Comparison of ENCODE assay signal across 8 cellular contexts in genomic region chr1:53328490-53329182, GRCh38. TPM values are rescaled to one million over a fixed set of nuclear protein-coding genes. Genes with fewer than 3 reads are reported as not detected.
DNase-seq lines count a peak whose midpoint lies in the region; ATAC-seq and TF ChIP-seq lines count a peak whose summit lies in the region.

No MANE protein-coding gene starts in this region.

- H3K27ac ChIP-seq in PC-3 (ENCODE audit: low read length) = no peak overlapping the region
- peak overlapping the region; percentile 80 for H3K27ac ChIP-seq in neural cell (ENCODE audit: low read length)

- POLR2A ChIA-PET in PC-3 (lab: Charles Lee; ENCODE audit: unreplicated experiment) = no interaction called here

- ATAC-seq in PC-3 (no peak), GM19351 (IDR thresholded peaks at IDR 0.05; ENCODE audit: unreplicated experiment) (no peak), GM21786 (IDR thresholded peaks at IDR 0.05; ENCODE audit: unreplicated experiment) (no peak), GM18868 (IDR thresholded peaks at IDR 0.05; ENCODE audit: unreplicated experiment) (no peak)

- H3K9ac ChIP-seq in PC-3 (ENCODE audit: low read length) (peak overlapping the region; percentile 54), neural cell (ENCODE audit: low read length) (peak overlapping the region; percentile 75)

- no peak for DNase-seq in GM13977 (ENCODE audit: low spot score)
- no peak for DNase-seq in PC-3
- DNase-seq in ecto neural progenitor cell (ENCODE audit: low spot score) = peak; percentile 64
- DNase-seq in NCI-H446 treated with DMSO at 0.1 percent for 48 hours (lab: John Stamatoyannopoulos, UW) = no peak

- TF ChIP-seq CTCF in GM13977 (IDR thresholded peaks at IDR 0.05; ENCODE audit: extremely low read depth, insufficient read depth, missing control alignments) = peak; percentile 39
- no peak for TF ChIP-seq CTCF in PC-3 (conservative IDR thresholded peaks at IDR 0.05; ENCODE audit: low read depth, low read length)
- peak; percentile 32 for TF ChIP-seq CTCF in neural cell (IDR thresholded peaks at IDR 0.05; ENCODE audit: poor library complexity, severe bottlenecking)

- H3K79me2 ChIP-seq in PC-3 (ENCODE audit: low read length) (peaks cover 32% of the 10 kb centered on the region), neural cell (replicated peaks; ENCODE audit: insufficient read depth, low read length) (peaks cover 29% of the 10 kb centered on the region)

- H3K36me3 ChIP-seq in PC-3 (ENCODE audit: low read depth, low read length) = peaks cover 10% of the 10 kb centered on the region; the same call in 1 of the 2 replicates
- peaks cover 15% of the 10 kb centered on the region for H3K36me3 ChIP-seq in neural cell (ENCODE audit: insufficient read depth, low read length)

- peak overlapping the region; percentile 91 for H2AFZ ChIP-seq in PC-3 (ENCODE audit: low read length)
- H2AFZ ChIP-seq in neural cell (ENCODE audit: low read depth, low read length) = peak overlapping the region; percentile 80

- peaks cover 17% of the 10 kb centered on the region for H3K4me1 ChIP-seq in PC-3 (ENCODE audit: insufficient read depth, low read length)

- no peaks in the 10 kb centered on the region for H3K9me2 ChIP-seq in PC-3 (replicated peaks; ENCODE audit: low read length)
- H3K9me2 ChIP-seq in neural cell (ENCODE audit: insufficient read depth, low read length) = no peaks in the 10 kb centered on the region

- no peaks in the 10 kb centered on the region for H3K27me3 ChIP-seq in PC-3 (ENCODE audit: low read length)
- H3K27me3 ChIP-seq in neural cell (ENCODE audit: insufficient read depth, low read depth, low read length) = no peaks in the 10 kb centered on the region

- H3F3A ChIP-seq in PC-3 (ENCODE audit: low read length, unreplicated experiment) (no peaks in the 10 kb centered on the region), neural cell (ENCODE audit: insufficient read depth, low read length, poor library complexity, severe bottlenecking) (no peaks in the 10 kb centered on the region)

- H4K20me1 ChIP-seq in PC-3 (ENCODE audit: low read length) (no peaks in the 10 kb centered on the region), neural cell (ENCODE audit: insufficient read depth) (peaks cover 23% of the 10 kb centered on the region)

- intact Hi-C loops in PC-3 (cut with micrococcal nuclease) = loop anchor here (5.0 kb wide), 1 partner anchor 1079 kb away; the partner anchor contains the start of gene SSBP3

- no TSS peak for BruUV-seq in PC-3 (replicated peaks; lab: Mats Ljungman, UMichigan)

- H3K9me3 ChIP-seq in PC-3 (ENCODE audit: low read length) (no peaks in the 10 kb centered on the region), neural cell (ENCODE audit: low read length) (no peaks in the 10 kb centered on the region)

- TF ChIP-seq EP300 in neural cell (conservative IDR thresholded peaks at IDR 0.05; ENCODE audit: poor library complexity, severe bottlenecking) = no peak

- no peak for TF ChIP-seq RAD21 in neural cell (conservative IDR thresholded peaks at IDR 0.05)

- in situ Hi-C loops in GM13977 (cut with MboI; ENCODE audit: low pct_unique_long_range_greater_than_20kb, low sequenced_read_pairs, unreplicated experiment) = no loop called here

- CTCF ChIA-PET in PC-3 (lab: Charles Lee) = no interaction called here

- peak overlapping the region; percentile 78 for H3K4me3 ChIP-seq in PC-3 (ENCODE audit: low read length)
- H3K4me3 ChIP-seq in neural cell (ENCODE audit: low read length) = peak overlapping the region; percentile 67

- H3K4me2 ChIP-seq in PC-3 (ENCODE audit: low read length) (peak overlapping the region; percentile 90), neural cell (ENCODE audit: low read length) (peak overlapping the region; percentile 55)

TF ChIP-seq in neural cell, 6 proteins besides CTCF, POLR2A, EP300 and RAD21:
- TF ChIP-seq TAF1 (IDR thresholded peaks at IDR 0.05; ENCODE audit: low read depth) (no peak), MXI1 (conservative IDR thresholded peaks at IDR 0.05; ENCODE audit: poor library complexity, severe bottlenecking) (peak; percentile 22)
TF ChIP-seq in neural cell: peak in this region for 1.

RNA-seq across cellular contexts. Expression of gene LRP8, which starts 0.8 kb away (rescaled TPM):
- 54.4 and 77.3 TPM in 2 replicates for total RNA-seq in PC-3 (2014; rRNA removed)
- polyA plus RNA-seq in neural cell = 65.8 TPM in 2 replicates
- polyA minus RNA-seq in neural cell = 97.9 and 112 TPM in 2 replicates
